9 cellular contexts compared by ENCODE assay signal in genomic region chr17:19533036-19533717, GRCh38. TPM values are rescaled to one million over a fixed set of nuclear protein-coding genes. Genes with fewer than 3 reads are reported as not detected.
DNase-seq lines count a peak whose midpoint lies in the region; ATAC-seq and TF ChIP-seq lines count a peak whose summit lies in the region.
"Had no signal": no experiment of that assay in that cellular context is flagged by ENCODE, and none has a peak within 500 bp of the region (broad histone marks: within the 10 kb centered on the region; RNA-seq: fewer than 3 reads in every experiment).

No MANE protein-coding gene starts in this region.

- 0 out of 2 replicates have a peak overlapping the region, but pooled peaks have one; percentile 23 for H3K27ac ChIP-seq in Panc1 (ENCODE audit: low read length)
- H3K27ac ChIP-seq in trophoblast cell (ENCODE audit: low read depth, low read length): no peak overlapping the region

- H3K23ac ChIP-seq in trophoblast cell (ENCODE audit: low read length): no peak overlapping the region

- no peak overlapping the region for H4K91ac ChIP-seq in trophoblast cell (ENCODE audit: low read depth, low read length)

- no peak overlapping the region for H2BK5ac ChIP-seq in trophoblast cell (ENCODE audit: low read depth, low read length, poor library complexity)

- CTCF ChIA-PET in Panc1 (lab: Charles Lee): interaction anchor here (1.5 kb wide), 1 partner anchor 221 kb away, joined by 3 read pairs; no protein-coding TSS in a partner anchor

- H3K4me3 Mint-ChIP-seq in CD14-positive monocyte (peak overlapping the region; percentile 76 to 89), glutamatergic neuron (ENCODE audit: unreplicated experiment) (peak overlapping the region; percentile 74)
- H3K4me3 Mint-ChIP-seq: HFFc6 had no signal

- H3K9me3 ChIP-seq in Panc1 (ENCODE audit: control insufficient read depth, insufficient read depth, low read depth, low read length): no peaks in the 10 kb centered on the region
- H3K9me3 ChIP-seq in trophoblast cell (ENCODE audit: insufficient read depth, low read depth, low read length): no peaks in the 10 kb centered on the region

- H3K79me2 ChIP-seq in trophoblast cell (ENCODE audit: control insufficient read depth, insufficient read depth, low read length, poor library complexity): no peaks in the 10 kb centered on the region

- no peak overlapping the region for H3K14ac ChIP-seq in trophoblast cell (ENCODE audit: low read length)

- H3K27me3 Mint-ChIP-seq in CD14-positive monocyte (ENCODE audit: low read depth in 3 of 3) (peaks cover 29 to 42% (median 35%) of the 10 kb centered on the region in 3 donors), glutamatergic neuron (ENCODE audit: unreplicated experiment) (peaks cover 14% of the 10 kb centered on the region)

- H3K79me1 ChIP-seq in trophoblast cell (ENCODE audit: low read length): no peaks in the 10 kb centered on the region

- no TSS peak for BruUV-seq in Panc1 (replicated peaks; lab: Mats Ljungman, UMichigan)

- in situ Hi-C loops in Panc1 (cut with HindIII; ENCODE audit: low pct_unique_long_range_greater_than_20kb, low sequenced_read_pairs): no loop called here

- H3K4me1 ChIP-seq in Panc1 (ENCODE audit: control insufficient read depth, insufficient read depth, low read length): peaks cover 3% of the 10 kb centered on the region; the same call in 1 of the 2 replicates
- H3K4me1 ChIP-seq in trophoblast cell (ENCODE audit: control insufficient read depth in 1 of 2, insufficient read depth in 2 of 2, low read length in 2 of 2): peaks cover 0 to 5% of the 10 kb centered on the region in 2 experiments

- no peak overlapping the region for H2BK12ac ChIP-seq in trophoblast cell (ENCODE audit: low read length)

- peak overlapping the region; percentile 79 for H3K4me2 ChIP-seq in trophoblast cell (ENCODE audit: low read length)

- intact Hi-C loops in CD14-positive monocyte (cut with micrococcal nuclease) (no loop called here), Panc1 (cut with micrococcal nuclease; ENCODE audit: unreplicated experiment) (no loop called here)

- DNase-seq in CD14-positive monocyte (ENCODE audit: low spot score) (no peak), Panc1 (ENCODE audit: low read depth, low spot score) (no peak), glutamatergic neuron (no peak), trophoblast cell (no peak), NCI-H1092 (lab: John Stamatoyannopoulos, UW) (no peak), GOT3 (lab: John Stamatoyannopoulos, UW) (no peak), midbrain (lab: John Stamatoyannopoulos, UW) (no peak)
- DNase-seq: HFFc6 had no signal

- H3K4me3 ChIP-seq in Panc1 (ENCODE audit: low read depth in 2 of 2, low read length in 2 of 2): peak overlapping the region; percentile 64 to 68
- H3K4me3 ChIP-seq in trophoblast cell (ENCODE audit: low read depth, low read length): peak overlapping the region; percentile 7

- ATAC-seq in Panc1 (peak; percentile 51), HG03460 (IDR thresholded peaks at IDR 0.05; ENCODE audit: unreplicated experiment) (no peak)

- peaks cover 0 to 13% (median 4%) of the 10 kb centered on the region in 7 donors for H3K9me3 Mint-ChIP-seq in CD14-positive monocyte
- H3K9me3 Mint-ChIP-seq in glutamatergic neuron (ENCODE audit: unreplicated experiment): peaks cover 9% of the 10 kb centered on the region
- H3K9me3 Mint-ChIP-seq: HFFc6 had no signal

- POLR2A ChIA-PET in Panc1 (lab: Charles Lee): interaction anchor here (1.1 kb wide), 1 partner anchor 333 kb away, joined by 3 read pairs; no protein-coding TSS in a partner anchor

- H2BK120ac ChIP-seq in trophoblast cell (ENCODE audit: insufficient read depth, low read length, poor library complexity): no peak overlapping the region

- TF ChIP-seq CTCF in CD14-positive monocyte (IDR thresholded peaks at IDR 0.05) (no peak), Panc1 (IDR thresholded peaks at IDR 0.05) (no peak), glutamatergic neuron (IDR thresholded peaks at IDR 0.05; ENCODE audit: partially characterized antibody, unreplicated experiment) (no peak)

- no CpG with 5 or more reads among the region's 30 CpGs for WGBS in trophoblast cell (ENCODE audit: extremely low coverage, insufficient coverage, insufficient read length)

- no peak overlapping the region for H3K18ac ChIP-seq in trophoblast cell (ENCODE audit: low read length)

- H3K9ac ChIP-seq in trophoblast cell (ENCODE audit: low read length): no peak overlapping the region

- H2AK5ac ChIP-seq in trophoblast cell (ENCODE audit: low read length): no peak overlapping the region

- H3K36me3 ChIP-seq in Panc1 (ENCODE audit: control insufficient read depth, insufficient read depth, low read length) (no peaks in the 10 kb centered on the region), trophoblast cell (ENCODE audit: control insufficient read depth in 1 of 2, insufficient read depth in 2 of 2, low read length in 2 of 2) (no peaks in the 10 kb centered on the region)

- H4K12ac ChIP-seq in trophoblast cell (ENCODE audit: low read depth, low read length): no peak overlapping the region

- H2AFZ ChIP-seq in trophoblast cell (ENCODE audit: insufficient read depth, low read length, poor library complexity): no peak overlapping the region

- H4K8ac ChIP-seq in trophoblast cell (ENCODE audit: low read depth, low read length): no peak overlapping the region

- H3K4ac ChIP-seq in trophoblast cell (ENCODE audit: low read depth, low read length): no peak overlapping the region

- H3K36me3 Mint-ChIP-seq in CD14-positive monocyte: peaks cover 3 to 12% of the 10 kb centered on the region in 2 donors
- peaks cover 6% of the 10 kb centered on the region for H3K36me3 Mint-ChIP-seq in glutamatergic neuron (ENCODE audit: unreplicated experiment)

- H3K27me3 ChIP-seq in Panc1 (ENCODE audit: control insufficient read depth, insufficient read depth, low read length): no peaks in the 10 kb centered on the region
- peaks cover 22% of the 10 kb centered on the region for H3K27me3 ChIP-seq in trophoblast cell (ENCODE audit: insufficient read depth, low read length)

- peak overlapping the region in 2 of 7 donors; percentile 40 to 54 for H3K27ac Mint-ChIP-seq in CD14-positive monocyte
- no peak overlapping the region for H3K27ac Mint-ChIP-seq in glutamatergic neuron (ENCODE audit: unreplicated experiment)
- H3K27ac Mint-ChIP-seq: HFFc6 had no signal

- peaks cover 36% of the 10 kb centered on the region for H3K4me1 Mint-ChIP-seq in CD14-positive monocyte
- H3K4me1 Mint-ChIP-seq in glutamatergic neuron (ENCODE audit: low read depth, unreplicated experiment): peaks cover 5% of the 10 kb centered on the region

RNA-seq across cellular contexts. Expression of gene SLC47A1, which starts 0.5 kb away (rescaled TPM):
- 1 to 10 TPM in 1 of 2 donors, under 1 TPM in 1; 0.44 to 2.0 TPM for polyA plus RNA-seq in CD14-positive monocyte
- total RNA-seq in Panc1 (2021; ENCODE audit: unreplicated experiment) (16.1 TPM), glutamatergic neuron (ENCODE audit: unreplicated experiment) (not detected)
- polyA plus RNA-seq in Panc1 (2012; ENCODE audit: insufficient read length): 12.7 TPM
- not detected in 2 replicates for polyA plus RNA-seq in trophoblast cell (2013)

Comparison
In these comparisons a context has a peak if more than half of its experiments do, and no peak if none do; other contexts are left out.
1. RNA of gene SLC47A1, which starts 0.5 kb away (total RNA-seq): 16.1 TPM in Panc1 (single experiment); not detected in glutamatergic neuron (single experiment); every median in the first group is over 10 times any median in the second.